Comparison of ENCODE assay signal across 8 cellular contexts in genomic region chr11:64787526-64788320, GRCh38. TPM values are rescaled to one million over a fixed set of nuclear protein-coding genes. Genes with fewer than 3 reads are reported as not detected.
DNase-seq lines count a peak whose midpoint lies in the region; ATAC-seq and TF ChIP-seq lines count a peak whose summit lies in the region.

No MANE protein-coding gene starts in this region.

- peak; percentile 61 to 71 for DNase-seq in Caco-2
- DNase-seq in medulla oblongata (ENCODE audit: extremely low spot score) = peak; percentile 60
- DNase-seq in substantia nigra (lab: John Stamatoyannopoulos, UW) = peak in 28 of 49 donors; percentile 19 to 61 (median 40)

- H3K36me3 ChIP-seq in Caco-2 (ENCODE audit: control insufficient read depth, insufficient read depth, low read length) (no peaks in the 10 kb centered on the region), duodenal mucosa (ENCODE audit: control insufficient read depth in 1 of 2, insufficient read depth in 2 of 2, low read length in 2 of 2) (peaks cover 0 to 7% of the 10 kb centered on the region in 2 donors)

- H3K27ac Mint-ChIP-seq in Caco-2 (ENCODE audit: unreplicated experiment) (no peak overlapping the region), IgD-negative memory B cell (peak overlapping the region; percentile 73 to 93 (median 85))

- intact Hi-C loops in Caco-2 (cut with micrococcal nuclease; ENCODE audit: unreplicated experiment) = no loop called here

- BruUV-seq in Caco-2 (replicated peaks; lab: Mats Ljungman, UMichigan) = no TSS peak

- H3K4me1 Mint-ChIP-seq in Caco-2 (ENCODE audit: low read depth, unreplicated experiment) (no peaks in the 10 kb centered on the region), IgD-negative memory B cell (peaks cover 12 to 19% (median 14%) of the 10 kb centered on the region in 3 donors)

- no peaks in the 10 kb centered on the region for H3K36me3 Mint-ChIP-seq in Caco-2 (ENCODE audit: insufficient read depth, unreplicated experiment)
- no peaks in the 10 kb centered on the region for H3K36me3 Mint-ChIP-seq in IgD-negative memory B cell

- no peaks in the 10 kb centered on the region for H3K9me3 ChIP-seq in Caco-2
- no peaks in the 10 kb centered on the region for H3K9me3 ChIP-seq in duodenal mucosa (ENCODE audit: control insufficient read depth in 1 of 2, low read length in 2 of 2)

- CTCF ChIA-PET in Caco-2 (lab: Charles Lee) = interaction anchor here (0.6 to 1.1 kb wide), 8 partner anchors 9 to 222 kb away, joined by 3 to 10 read pairs (median 4); partner anchors contain the start of genes BATF2, MAP4K2, MEN1 and SF1

- POLR2A ChIA-PET in Caco-2 (lab: Charles Lee) = no interaction called here

- H3K4me1 ChIP-seq in Caco-2 (no peaks in the 10 kb centered on the region), duodenal mucosa (ENCODE audit: control insufficient read depth in 1 of 2, insufficient read depth in 2 of 2, low read length in 2 of 2) (peaks cover 5 to 10% of the 10 kb centered on the region in 2 donors)

- H3K9me3 Mint-ChIP-seq in Caco-2 (ENCODE audit: unreplicated experiment) (no peaks in the 10 kb centered on the region), IgD-negative memory B cell (no peaks in the 10 kb centered on the region)

- H3K4me3 Mint-ChIP-seq in Caco-2 (ENCODE audit: unreplicated experiment) = no peak overlapping the region
- peak overlapping the region in 1 of 4 donors; percentile 61 for H3K4me3 Mint-ChIP-seq in IgD-negative memory B cell

- H3K27ac ChIP-seq in duodenal mucosa (ENCODE audit: low read depth, low read length) = peak overlapping the region; percentile 11
- H3K27ac ChIP-seq in substantia nigra (ENCODE audit: low read depth, low read length, poor library complexity, severe bottlenecking) = no peak overlapping the region

- peak; percentile 76 to 89 for TF ChIP-seq CTCF in Caco-2 (IDR thresholded peaks at IDR 0.05; ENCODE audit: insufficient read depth in 1 of 2, low read depth in 1 of 2, low read length in 1 of 2, severe bottlenecking in 1 of 2, unreplicated experiment in 1 of 2)
- TF ChIP-seq CTCF in WI38 (IDR thresholded peaks at IDR 0.05; ENCODE audit: low read depth, low read length) = peak; percentile 87

- H3K27me3 Mint-ChIP-seq in Caco-2 (ENCODE audit: insufficient read depth, unreplicated experiment) = no peaks in the 10 kb centered on the region
- no peaks in the 10 kb centered on the region for H3K27me3 Mint-ChIP-seq in IgD-negative memory B cell

- H3K4me3 ChIP-seq in Caco-2 (ENCODE audit: low read depth, low read length) (no peak overlapping the region), WI38 (ENCODE audit: low read depth, low read length) (no peak overlapping the region), duodenal mucosa (ENCODE audit: low read depth in 1 of 2, low read length in 2 of 2) (peak overlapping the region in 1 of 2 donors; percentile 20)

- ATAC-seq in GM18873 (IDR thresholded peaks at IDR 0.05; ENCODE audit: low FRiP score, unreplicated experiment) = no peak
- ATAC-seq in GM21526 (IDR thresholded peaks at IDR 0.05; ENCODE audit: low FRiP score, unreplicated experiment) = no peak

- H3K9ac ChIP-seq in duodenal mucosa (ENCODE audit: low read depth in 1 of 2, low read length in 2 of 2) = peak overlapping the region in 1 of 2 donors; percentile 44

- no peaks in the 10 kb centered on the region for H3K27me3 ChIP-seq in Caco-2 (replicated peaks; ENCODE audit: control insufficient read depth, insufficient read depth, low read length)
- H3K27me3 ChIP-seq in duodenal mucosa (ENCODE audit: control insufficient read depth in 1 of 2, insufficient read depth in 2 of 2, low read length in 2 of 2) = no peaks in the 10 kb centered on the region

RNA-seq across cellular contexts. Expression of gene SF1, which starts 9.4 kb away (rescaled TPM):
- 359 and 386 TPM in 2 replicates for total RNA-seq in Caco-2 (2022)
- 170 TPM for polyA plus RNA-seq in IgD-negative memory B cell

RNA-seq across cellular contexts. Expression of gene MAP4K2, which starts 15.3 kb away (rescaled TPM):
- total RNA-seq in Caco-2 (2022) = 16.8 and 21.4 TPM in 2 replicates
- 68.1 TPM for polyA plus RNA-seq in IgD-negative memory B cell

RNA-seq across cellular contexts. Expression of gene MEN1, which starts 22.6 kb away (rescaled TPM):
- 32.7 and 36.8 TPM in 2 replicates for total RNA-seq in Caco-2 (2022)
- 36.4 TPM for polyA plus RNA-seq in IgD-negative memory B cell

RNA-seq across cellular contexts. Expression of gene PYGM, which starts 27.9 kb away (rescaled TPM):
- 0.51 and 1.4 TPM in 2 replicates for total RNA-seq in Caco-2 (2022)
- 2.0 TPM for polyA plus RNA-seq in IgD-negative memory B cell

RNA-seq across cellular contexts. Expression of gene RASGRP2, which starts 43.8 kb away (rescaled TPM):
- total RNA-seq in Caco-2 (2022) = 4.0 and 4.1 TPM in 2 replicates
- polyA plus RNA-seq in IgD-negative memory B cell = 350 TPM
